In genomic region chr11:10032991-10033390, GRCh38 we compare ENCODE assay signal across 1 cellular context.
TF ChIP-seq lines count a peak whose summit lies in the region.

No MANE protein-coding gene starts in this region.

TF ChIP-seq in GM23338, 12 proteins besides CTCF, POLR2A, EP300 and RAD21:
- TF ChIP-seq ZNF462 (CRISPR knock-in tag; IDR thresholded peaks at IDR 0.05) (no peak), EZH2phosphoT487 (IDR thresholded peaks at IDR 0.05; ENCODE audit: unreplicated experiment) (no peak), POLR2AphosphoS5 (IDR thresholded peaks at IDR 0.05; ENCODE audit: low read depth) (no peak)
